15 cellular contexts compared by ENCODE assay signal in the genomic region with DNA sequence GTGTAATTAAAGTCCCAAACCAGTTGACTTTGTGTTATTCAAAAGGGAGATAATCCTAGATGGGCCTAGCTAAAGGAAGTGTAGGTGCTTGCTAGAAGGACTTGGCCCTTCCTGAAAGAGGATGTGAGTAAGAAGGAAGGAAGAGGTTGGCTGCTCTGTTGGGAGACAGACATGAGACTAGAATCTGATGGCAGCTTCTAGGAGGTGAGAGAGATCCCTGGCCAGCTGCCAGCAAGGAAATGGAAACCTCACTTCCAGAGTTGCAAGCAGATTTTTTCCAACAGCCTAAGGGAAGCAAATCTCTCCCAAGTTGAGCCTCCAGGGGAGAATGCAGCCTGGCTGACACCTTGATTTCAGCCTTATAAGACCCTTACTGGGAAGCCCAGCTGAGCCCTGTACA.
DNase-seq lines count a peak whose midpoint lies in the region; ATAC-seq and TF ChIP-seq lines count a peak whose summit lies in the region.
"Had no signal": no experiment of that assay in that cellular context is flagged by ENCODE, and none has a peak within 500 bp of the region (broad histone marks: within the 10 kb centered on the region; RNA-seq: fewer than 3 reads in every experiment).

No MANE protein-coding gene starts in this region.

- H3K27ac ChIP-seq in heart right ventricle (no peak overlapping the region), Peyer's patch (no peak overlapping the region)
- H3K27ac ChIP-seq: ovary, WERI-Rb-1 had no signal

- DNase-seq in AG08395 (ENCODE audit: low spot score) (peak; percentile 16), HT-29 (ENCODE audit: low spot score) (peak; percentile 19), SKM-1 (lab: John Stamatoyannopoulos, UW; ENCODE audit: unreplicated experiment) (peak; percentile 33), heart right ventricle (peak; percentile 21 to 41), posterior cingulate gyrus (no peak), Peyer's patch (no peak), HuH-7.5 (ENCODE audit: low spot score) (no peak)
- no peak for DNase-seq in stimulated activated CD4-positive, alpha-beta T cell treated with anti-CD3 and anti-CD28 coated beads, Interleukin-12 subunit alpha, Interleukin-12 subunit beta, amount 100 ng/mL, for 4 hours
- DNase-seq: activated T-cell treated with anti-CD3 and anti-CD28 coated beads, Interleukin-2, amount 50 U/mL, for 4 hours; foreskin melanocyte; GOT3; NCI-H1092; WERI-Rb-1 had no signal

- H3K27me3 ChIP-seq in heart right ventricle, result no peaks in the 10 kb centered on the region
- H3K27me3 ChIP-seq in Peyer's patch, result no peaks in the 10 kb centered on the region
- H3K27me3 ChIP-seq: ovary had no signal

- no peak for TF ChIP-seq POLR2A in Peyer's patch (IDR thresholded peaks at IDR 0.05)

- H3K9me3 ChIP-seq in heart right ventricle (peaks cover 0 to 3% (median 0%) of the 10 kb centered on the region in 11 donors), Peyer's patch (no peaks in the 10 kb centered on the region)
- H3K9me3 ChIP-seq: ovary had no signal

- ATAC-seq in heart right ventricle, result peak in 4 of 8 donors; percentile 54 to 74 (median 70)
- ATAC-seq: activated T-cell treated with anti-CD3 and anti-CD28 coated beads, Interleukin-2, amount 50 U/mL, for 4 hours had no signal

- H3K4me1 ChIP-seq in heart right ventricle, result peaks cover 0 to 19% (median 8%) of the 10 kb centered on the region in 9 donors
- no peaks in the 10 kb centered on the region for H3K4me1 ChIP-seq in Peyer's patch

- no peak for TF ChIP-seq CTCF in heart right ventricle (IDR thresholded peaks at IDR 0.05)
- no peak for TF ChIP-seq CTCF in Peyer's patch (IDR thresholded peaks at IDR 0.05)

- H3K36me3 ChIP-seq in heart right ventricle, result no peaks in the 10 kb centered on the region
- H3K36me3 ChIP-seq in Peyer's patch, result no peaks in the 10 kb centered on the region
- H3K36me3 ChIP-seq: ovary, WERI-Rb-1 had no signal

- intact Hi-C loops in heart right ventricle (cut with DNase I), result no loop called here
- intact Hi-C loops in posterior cingulate gyrus (cut with DNase I), result no loop called here

- no peak overlapping the region for H3K4me3 ChIP-seq in heart right ventricle
- H3K4me3 ChIP-seq in Peyer's patch, result no peak overlapping the region
- H3K4me3 ChIP-seq: lung, ovary had no signal

Comparison
In these comparisons a context has a peak if more than half of its experiments do, and no peak if none do; other contexts are left out.
1. DNase-seq: peak in AG08395 (single experiment), HT-29 (single experiment), SKM-1 (single experiment) and heart right ventricle (2 of 2); none in stimulated activated CD4-positive, alpha-beta T cell treated with anti-CD3 and anti-CD28 coated beads, Interleukin-12 subunit alpha, Interleukin-12 subunit beta, amount 100 ng/mL, for 4 hours (single experiment), posterior cingulate gyrus (0 of 10), Peyer's patch (0 of 3) and HuH-7.5 (single experiment).